In genomic region chr2:240605867-240606743, GRCh38 we compare ENCODE assay signal across 19 cellular contexts. TPM values are rescaled to one million over a fixed set of nuclear protein-coding genes. Genes with fewer than 3 reads are reported as not detected.
DNase-seq lines count a peak whose midpoint lies in the region; ATAC-seq, FAIRE-seq and TF ChIP-seq lines count a peak whose summit lies in the region.
"Had no signal": no experiment of that assay in that cellular context is flagged by ENCODE, and none has a peak within 500 bp of the region (broad histone marks: within the 10 kb centered on the region; RNA-seq: fewer than 3 reads in every experiment).

No MANE protein-coding gene starts in this region.

- H3K9me3 ChIP-seq in colonic mucosa, result no peaks in the 10 kb centered on the region
- no peaks in the 10 kb centered on the region for H3K9me3 ChIP-seq in A673 (ENCODE audit: low read depth, low read length, poor library complexity, severe bottlenecking)
- H3K9me3 ChIP-seq: SK-N-SH, thyroid gland had no signal

- no peaks in the 10 kb centered on the region for H3K9me3 Mint-ChIP-seq in activated naive CD8-positive, alpha-beta T cell treated with anti-CD3 and anti-CD28 coated beads, Interleukin-2, amount 10 ng/mL, durations not matched to agents 7 days and 5 days
- no peaks in the 10 kb centered on the region for H3K9me3 Mint-ChIP-seq in activated naive CD8-positive, alpha-beta T cell treated with anti-CD3 and anti-CD28 coated beads, Interleukin-2, amount 50 U/mL, for 24 hours
- no peaks in the 10 kb centered on the region for H3K9me3 Mint-ChIP-seq in neural crest cell
- H3K9me3 Mint-ChIP-seq: naive thymus-derived CD8-positive, alpha-beta T cell had no signal

- no peak overlapping the region for H3K27ac Mint-ChIP-seq in activated naive CD8-positive, alpha-beta T cell treated with anti-CD3 and anti-CD28 coated beads, Interleukin-2, amount 10 ng/mL, durations not matched to agents 7 days and 5 days
- H3K27ac Mint-ChIP-seq in activated naive CD8-positive, alpha-beta T cell treated with anti-CD3 and anti-CD28 coated beads, Interleukin-2, amount 50 U/mL, for 24 hours, result no peak overlapping the region
- peak overlapping the region; percentile 50 for H3K27ac Mint-ChIP-seq in neural crest cell (ENCODE audit: unreplicated experiment)
- H3K27ac Mint-ChIP-seq: H9, progenitor cell of endocrine pancreas had no signal

- peak; percentile 17 for DNase-seq in activated naive CD8-positive, alpha-beta T cell treated with anti-CD3 and anti-CD28 coated beads, Interleukin-2, amount 10 ng/mL, durations not matched to agents 7 days and 5 days
- DNase-seq in activated naive CD8-positive, alpha-beta T cell treated with anti-CD3 and anti-CD28 coated beads, Interleukin-2, amount 50 U/mL, for 24 hours, result no peak
- DNase-seq in colonic mucosa, result no peak
- no peak for DNase-seq in neural crest cell (ENCODE audit: low read depth, low spot score)
- no peak for DNase-seq in urothelium cell line (ENCODE audit: low spot score)
- DNase-seq in A673 (ENCODE audit: low spot score), result no peak
- DNase-seq in HK-2 (ENCODE audit: unreplicated experiment), result no peak
- DNase-seq: effector CD4-positive, alpha-beta T cell; H9; NCI-H1417 treated with DMSO at 0.1 percent for 48 hours; NCI-H82; SK-N-SH; T-helper 9 cell; thyroid gland had no signal

- H3K27ac ChIP-seq in colonic mucosa (peak overlapping the region; percentile 82), A673 (ENCODE audit: low read depth, low read length, poor library complexity, severe bottlenecking) (no peak overlapping the region)
- H3K27ac ChIP-seq: cardiac muscle cell, thyroid gland had no signal

- POLR2A ChIA-PET in activated naive CD8-positive, alpha-beta T cell treated with anti-CD3 and anti-CD28 coated beads, Interleukin-2, amount 10 ng/mL, durations not matched to agents 7 days and 5 days (lab: Charles Lee), result interaction anchor here (0.6 kb wide), 1 partner anchor 52 kb away, joined by 3 read pairs; no protein-coding TSS in a partner anchor
- POLR2A ChIA-PET in A673 (lab: Charles Lee; ENCODE audit: low non-redundant PET), result no interaction called here

- H3K4me1 Mint-ChIP-seq in activated naive CD8-positive, alpha-beta T cell treated with anti-CD3 and anti-CD28 coated beads, Interleukin-2, amount 10 ng/mL, durations not matched to agents 7 days and 5 days, result peaks cover 3% of the 10 kb centered on the region
- no peaks in the 10 kb centered on the region for H3K4me1 Mint-ChIP-seq in activated naive CD8-positive, alpha-beta T cell treated with anti-CD3 and anti-CD28 coated beads, Interleukin-2, amount 50 U/mL, for 24 hours
- peaks cover 7% of the 10 kb centered on the region for H3K4me1 Mint-ChIP-seq in neural crest cell
- H3K4me1 Mint-ChIP-seq: H9 had no signal

- peak overlapping the region; percentile 36 for H3K4me3 ChIP-seq in colonic mucosa
- H3K4me3 ChIP-seq in A673 (ENCODE audit: low read depth, low read length, poor library complexity, severe bottlenecking), result no peak overlapping the region
- H3K4me3 ChIP-seq: cardiac muscle cell, thyroid gland had no signal

- peak overlapping the region; percentile 20 to 91 for H3K9ac ChIP-seq in colonic mucosa (ENCODE audit: low read depth in 2 of 2, low read length in 2 of 2)
- H3K9ac ChIP-seq: SK-N-SH had no signal

- H3K4me3 Mint-ChIP-seq in activated naive CD8-positive, alpha-beta T cell treated with anti-CD3 and anti-CD28 coated beads, Interleukin-2, amount 10 ng/mL, durations not matched to agents 7 days and 5 days, result no peak overlapping the region
- H3K4me3 Mint-ChIP-seq in activated naive CD8-positive, alpha-beta T cell treated with anti-CD3 and anti-CD28 coated beads, Interleukin-2, amount 50 U/mL, for 24 hours, result no peak overlapping the region
- H3K4me3 Mint-ChIP-seq in neural crest cell, result no peak overlapping the region
- H3K4me3 Mint-ChIP-seq: H9; naive thymus-derived CD8-positive, alpha-beta T cell had no signal

- FAIRE-seq in urothelium cell line (lab: Jason Lieb, UNC), result peak; percentile 44

- BruUV-seq in A673 (replicated peaks; lab: Mats Ljungman, UMichigan), result no TSS peak

- H3K4me1 ChIP-seq in colonic mucosa (peaks cover 11% of the 10 kb centered on the region), A673 (ENCODE audit: insufficient read depth, low read length, poor library complexity, severe bottlenecking) (no peaks in the 10 kb centered on the region)

- CTCF ChIA-PET in A673 (lab: Charles Lee), result no interaction called here

- no peak for ATAC-seq in activated naive CD8-positive, alpha-beta T cell treated with anti-CD3 and anti-CD28 coated beads, Interleukin-2, amount 10 ng/mL, durations not matched to agents 7 days and 5 days (ENCODE audit: low read depth)
- no peak for ATAC-seq in activated naive CD8-positive, alpha-beta T cell treated with anti-CD3 and anti-CD28 coated beads, Interleukin-2, amount 50 U/mL, for 24 hours
- no peak for ATAC-seq in GM18520 (IDR thresholded peaks at IDR 0.05; ENCODE audit: unreplicated experiment)
- ATAC-seq: naive thymus-derived CD8-positive, alpha-beta T cell; Panc1 had no signal

- intact Hi-C loops in colonic mucosa (cut with DNase I) (loop anchor here (10.0 kb wide), 1 partner anchor 91 kb away; no protein-coding TSS in a partner anchor), A673 (cut with micrococcal nuclease; ENCODE audit: unreplicated experiment) (no loop called here)

- H3K36me3 Mint-ChIP-seq in activated naive CD8-positive, alpha-beta T cell treated with anti-CD3 and anti-CD28 coated beads, Interleukin-2, amount 10 ng/mL, durations not matched to agents 7 days and 5 days, result no peaks in the 10 kb centered on the region
- H3K36me3 Mint-ChIP-seq in activated naive CD8-positive, alpha-beta T cell treated with anti-CD3 and anti-CD28 coated beads, Interleukin-2, amount 50 U/mL, for 24 hours (ENCODE audit: low read depth), result no peaks in the 10 kb centered on the region
- no peaks in the 10 kb centered on the region for H3K36me3 Mint-ChIP-seq in neural crest cell (ENCODE audit: low read depth)

- H3K27me3 Mint-ChIP-seq in activated naive CD8-positive, alpha-beta T cell treated with anti-CD3 and anti-CD28 coated beads, Interleukin-2, amount 10 ng/mL, durations not matched to agents 7 days and 5 days, result no peaks in the 10 kb centered on the region
- H3K27me3 Mint-ChIP-seq in activated naive CD8-positive, alpha-beta T cell treated with anti-CD3 and anti-CD28 coated beads, Interleukin-2, amount 50 U/mL, for 24 hours, result no peaks in the 10 kb centered on the region
- H3K27me3 Mint-ChIP-seq in neural crest cell (ENCODE audit: low read depth), result no peaks in the 10 kb centered on the region
- H3K27me3 Mint-ChIP-seq: naive thymus-derived CD8-positive, alpha-beta T cell; progenitor cell of endocrine pancreas had no signal

- TF ChIP-seq CTCF in colonic mucosa (IDR thresholded peaks at IDR 0.05) (no peak), neural crest cell (conservative IDR thresholded peaks at IDR 0.05) (no peak), A673 (conservative IDR thresholded peaks at IDR 0.05; ENCODE audit: low read depth, low read length) (no peak)

- H3K27me3 ChIP-seq in colonic mucosa, result no peaks in the 10 kb centered on the region
- H3K27me3 ChIP-seq in A673 (replicated peaks; ENCODE audit: insufficient read depth, low read depth, low read length, poor library complexity), result no peaks in the 10 kb centered on the region
- H3K27me3 ChIP-seq: cardiac muscle cell, thyroid gland had no signal

- H3K36me3 ChIP-seq in colonic mucosa (no peaks in the 10 kb centered on the region), A673 (ENCODE audit: insufficient read depth, low read length, poor library complexity, severe bottlenecking) (no peaks in the 10 kb centered on the region)
- H3K36me3 ChIP-seq: cardiac muscle cell, thyroid gland had no signal

RNA-seq across cellular contexts. Expression of gene GPR35, which starts 19.2 kb away (rescaled TPM):
- 10 to 100 TPM; 19.2 to 19.3 TPM for total RNA-seq in activated naive CD8-positive, alpha-beta T cell treated with anti-CD3 and anti-CD28 coated beads, Interleukin-2, amount 10 ng/mL, durations not matched to agents 7 days and 5 days
- 10 to 100 TPM; 64.4 to 92.2 TPM for total RNA-seq in colonic mucosa
- 1.7 and 2.0 TPM in 2 replicates for total RNA-seq in neural crest cell
- 2.7 and 2.9 TPM in 2 replicates for total RNA-seq in A673 (2021)

RNA-seq across cellular contexts. Expression of gene CAPN10, which starts 19.6 kb away (rescaled TPM):
- 10 to 100 TPM; 72.3 to 74.2 TPM for total RNA-seq in activated naive CD8-positive, alpha-beta T cell treated with anti-CD3 and anti-CD28 coated beads, Interleukin-2, amount 10 ng/mL, durations not matched to agents 7 days and 5 days
- total RNA-seq in colonic mucosa (10 to 100 TPM; 29.1 to 47.8 TPM), neural crest cell (57.7 and 62.7 TPM in 2 replicates), A673 (2021) (43.4 and 43.5 TPM in 2 replicates)

RNA-seq across cellular contexts. Expression of gene RNPEPL1, which starts 37.8 kb away (rescaled TPM):
- total RNA-seq in activated naive CD8-positive, alpha-beta T cell treated with anti-CD3 and anti-CD28 coated beads, Interleukin-2, amount 10 ng/mL, durations not matched to agents 7 days and 5 days, result 100 to 1,000 TPM; 124 TPM
- total RNA-seq in colonic mucosa (100 to 1,000 TPM in 1 of 2 donors, 10 to 100 TPM in 1; 87.2 to 108 TPM), neural crest cell (36.1 and 37.1 TPM in 2 replicates), A673 (2021) (26.5 and 29.4 TPM in 2 replicates)

RNA-seq across cellular contexts. Expression of gene DUSP28, which starts 45.9 kb away (rescaled TPM):
- total RNA-seq in activated naive CD8-positive, alpha-beta T cell treated with anti-CD3 and anti-CD28 coated beads, Interleukin-2, amount 10 ng/mL, durations not matched to agents 7 days and 5 days, result 10 to 100 TPM; 12.3 to 13.8 TPM
- total RNA-seq in colonic mucosa (1 to 10 TPM; 3.9 to 5.3 TPM), neural crest cell (5.0 and 6.1 TPM in 2 replicates), A673 (2021) (4.9 and 5.1 TPM in 2 replicates)

RNA-seq across cellular contexts. Expression of gene ANKMY1, which starts 48.3 kb away (rescaled TPM):
- total RNA-seq in activated naive CD8-positive, alpha-beta T cell treated with anti-CD3 and anti-CD28 coated beads, Interleukin-2, amount 10 ng/mL, durations not matched to agents 7 days and 5 days, result 10 to 100 TPM; 50.9 to 53.2 TPM
- total RNA-seq in colonic mucosa (10 to 100 TPM; 12.3 to 18.1 TPM), neural crest cell (13.0 and 15.9 TPM in 2 replicates), A673 (2021) (21.0 and 21.8 TPM in 2 replicates)
